7 cellular contexts compared by ENCODE assay signal in genomic region chr15:84715442-84716035, GRCh38. TPM values are rescaled to one million over a fixed set of nuclear protein-coding genes. Genes with fewer than 3 reads are reported as not detected.
DNase-seq lines count a peak whose midpoint lies in the region; ATAC-seq, FAIRE-seq and TF ChIP-seq lines count a peak whose summit lies in the region.

No MANE protein-coding gene starts in this region.

- peak; percentile 3 for ATAC-seq in GM18909 (IDR thresholded peaks at IDR 0.05; ENCODE audit: poor library complexity, unreplicated experiment)
- ATAC-seq in HG03175 (IDR thresholded peaks at IDR 0.05; ENCODE audit: unreplicated experiment), result peak; percentile 9
- ATAC-seq in GM18868 (IDR thresholded peaks at IDR 0.05; ENCODE audit: unreplicated experiment), result no peak

- H4K91ac ChIP-seq in H1 (replicated peaks; ENCODE audit: insufficient read length, low read length), result peak overlapping the region; percentile 58

- FAIRE-seq in H1 (lab: Jason Lieb, UNC), result no peak

- H3K4ac ChIP-seq in H1 (replicated peaks; ENCODE audit: insufficient read length, low read depth, low read length), result no peak overlapping the region

- H2BK20ac ChIP-seq in H1 (ENCODE audit: low read length), result no peak overlapping the region

- H4K20me1 ChIP-seq in H1 (replicated peaks in 1 of 2; ENCODE audit: control insufficient read depth in 1 of 2, insufficient read depth in 2 of 2, low read length in 2 of 2), result peaks cover 4 to 6% of the 10 kb centered on the region in 2 experiments

- 2% methylated on average over 36 of the region's 36 CpGs; no CpG with 5 or more reads in 1 of the 2 experiments for WGBS in H1 (ENCODE audit: extremely low coverage in 1 of 2, insufficient coverage in 1 of 2, insufficient read length in 1 of 2, insufficient replicate concordance in 2 of 2, low coverage in 1 of 2, low lambda C conversion rate in 2 of 2, missing lambda C conversion rate in 1 of 2), 2 experiments

- no peaks in the 10 kb centered on the region for H3K79me1 ChIP-seq in H1 (ENCODE audit: low read depth, low read length)

- no peak overlapping the region for H2BK120ac ChIP-seq in H1 (replicated peaks; ENCODE audit: low read depth, low read length)

- H3K23me2 ChIP-seq in H1 (ENCODE audit: low read depth, low read length), result peaks cover 3% of the 10 kb centered on the region; the same call in 1 of the 2 replicates

- POLR2A ChIA-PET in H1 (lab: Charles Lee; ENCODE audit: partially characterized antibody), result interaction anchor here (0.8 to 6.2 kb wide), 22 partner anchors 8 to 110 kb away, joined by 3 to 43 read pairs (median 5); partner anchors contain the start of gene ALPK3

- H3K9ac ChIP-seq in H1 (replicated peaks in 1 of 4; ENCODE audit: extremely low read depth in 1 of 4, low read depth in 3 of 4, low read length in 3 of 4) (peak overlapping the region; percentile 74 to 88 (median 86)), stomach smooth muscle (ENCODE audit: low read length in 2 of 2) (peak overlapping the region; percentile 88 to 90)

- TF ChIP-seq CTCF in WI38 (IDR thresholded peaks at IDR 0.05; ENCODE audit: low read depth, low read length) (no peak), H1 (IDR thresholded peaks at IDR 0.05; ENCODE audit: control extremely low read depth in 1 of 3, insufficient read depth in 1 of 3, low read depth in 1 of 3, low read length in 3 of 3) (no peak)

- 0 out of 2 replicates have a peak overlapping the region, but pooled peaks have one; percentile 56 for H2AFZ ChIP-seq in H1 (ENCODE audit: low read length)

- peak overlapping the region; percentile 97 for H2BK5ac ChIP-seq in H1 (ENCODE audit: low read depth, low read length)

- no peak for TF ChIP-seq RAD21 in H1 (IDR thresholded peaks at IDR 0.05 in 1 of 2, conservative IDR thresholded peaks at IDR 0.05 in 1 of 2; ENCODE audit: low read depth in 2 of 2, low read length in 2 of 2)

- H3K79me2 ChIP-seq in H1 (ENCODE audit: control insufficient read depth in 1 of 2, insufficient read depth in 2 of 2, low read length in 2 of 2), result peaks cover 7 to 48% of the 10 kb centered on the region in 2 experiments

- no peak for TF ChIP-seq EP300 in H1 (IDR thresholded peaks at IDR 0.05; ENCODE audit: borderline replicate concordance in 1 of 2, low read depth in 2 of 2, low read length in 2 of 2)

- no peak overlapping the region for H3K14ac ChIP-seq in H1 (ENCODE audit: insufficient read length)

- peak overlapping the region; percentile 93; the same call in 1 of the 2 replicates for H4K8ac ChIP-seq in H1 (ENCODE audit: extremely low read depth, insufficient read depth, low read length)

- CTCF ChIA-PET in H1 (lab: Charles Lee; ENCODE audit: partially characterized antibody), result interaction anchor here (0.6 to 2.4 kb wide), 11 partner anchors 9 to 1415 kb away, joined by 3 to 9 read pairs (median 3); no protein-coding TSS in a partner anchor

- H3K4me3 ChIP-seq in WI38 (ENCODE audit: low read depth, low read length) (peak overlapping the region; percentile 77), H1 (ENCODE audit: extremely low read depth in 1 of 4, insufficient read depth in 2 of 4, low read depth in 3 of 4, low read length in 4 of 4) (peak overlapping the region; percentile 88 to 95 (median 90)), stomach smooth muscle (ENCODE audit: low read length in 2 of 2) (peak overlapping the region; percentile 98)

- DNase-seq in H1 (ENCODE audit: low read depth in 1 of 2, low spot score in 2 of 2) (no peak), mucosa of gallbladder (ENCODE audit: low spot score) (peak; percentile 13)

- no peak overlapping the region; the same call in 1 of the 2 replicates for H2AK5ac ChIP-seq in H1 (ENCODE audit: low read depth, low read length)

- peak overlapping the region; percentile 93 for H3K56ac ChIP-seq in H1 (replicated peaks; ENCODE audit: insufficient read length, low read depth, low read length)

- no peak for TF ChIP-seq POLR2A in H1 (IDR thresholded peaks at IDR 0.05; ENCODE audit: control extremely low read depth in 1 of 2, low read depth in 2 of 2, low read length in 2 of 2)

- H3K9me3 ChIP-seq in H1 (ENCODE audit: insufficient read depth in 2 of 2, low read depth in 1 of 2, low read length in 1 of 2) (no peaks in the 10 kb centered on the region), stomach smooth muscle (ENCODE audit: control insufficient read depth in 2 of 2, low read length in 2 of 2) (no peaks in the 10 kb centered on the region)

- peak overlapping the region; percentile 87 for H4K5ac ChIP-seq in H1 (ENCODE audit: insufficient read length, low read depth, low read length)

- H3K36me3 ChIP-seq in H1 (ENCODE audit: control insufficient read depth in 2 of 4, insufficient read depth in 4 of 4, low read length in 3 of 4), result peaks cover 0 to 8% (median 3%) of the 10 kb centered on the region in 4 experiments; a peak in 6 of 8 replicates
- H3K36me3 ChIP-seq in stomach smooth muscle (ENCODE audit: control insufficient read depth in 2 of 2, insufficient read depth in 2 of 2, low read length in 2 of 2), result peaks cover 0 to 4% of the 10 kb centered on the region in 2 donors

- H2BK15ac ChIP-seq in H1 (ENCODE audit: low read length), result no peak overlapping the region

- H3K4me1 ChIP-seq in H1 (replicated peaks in 1 of 4; ENCODE audit: control insufficient read depth in 3 of 4, insufficient read depth in 4 of 4, low read length in 3 of 4) (peaks cover 0 to 6% (median 1%) of the 10 kb centered on the region in 4 experiments; a peak in 2 of 7 replicates), stomach smooth muscle (ENCODE audit: control insufficient read depth, insufficient read depth, low read length) (peaks cover 7% of the 10 kb centered on the region)

- H3K27me3 ChIP-seq in H1 (replicated peaks in 1 of 4; ENCODE audit: control insufficient read depth in 3 of 4, extremely low read depth in 1 of 4, insufficient read depth in 3 of 4, low read length in 3 of 4) (no peaks in the 10 kb centered on the region), stomach smooth muscle (ENCODE audit: control insufficient read depth in 1 of 2, insufficient read depth in 2 of 2, low read length in 2 of 2) (no peaks in the 10 kb centered on the region)

- H3K27ac ChIP-seq in H1 (ENCODE audit: low read depth, low read length) (peak overlapping the region; percentile 80), stomach smooth muscle (ENCODE audit: low read length) (peak overlapping the region; percentile 80)

- no peak overlapping the region for H2BK12ac ChIP-seq in H1 (ENCODE audit: low read depth, low read length)

- H3K18ac ChIP-seq in H1 (ENCODE audit: extremely low read depth, low read length), result peak overlapping the region; percentile 57

- H3K4me2 ChIP-seq in H1 (ENCODE audit: insufficient read depth in 1 of 2, low read depth in 2 of 2, low read length in 2 of 2), result peak overlapping the region; percentile 78 to 90

- H3K23ac ChIP-seq in H1 (ENCODE audit: insufficient read length), result no peak overlapping the region

TF ChIP-seq in H1, 55 proteins besides CTCF, POLR2A, EP300 and RAD21:
- peak; percentile 69; the same call in 1 of the 2 replicates for TF ChIP-seq PHF8 (conservative IDR thresholded peaks at IDR 0.05; ENCODE audit: low read depth, low read length)
- TF ChIP-seq E2F6 (IDR thresholded peaks at IDR 0.05), result 0 out of 2 replicates have a peak, but pooled peaks have one; percentile 0
- no peak for TF ChIP-seq SRF (IDR thresholded peaks at IDR 0.05; ENCODE audit: low read depth, low read length)
- no peak; a peak in 1 of 4 replicates for TF ChIP-seq SIN3A (conservative IDR thresholded peaks at IDR 0.05 in 1 of 2, IDR thresholded peaks at IDR 0.05 in 1 of 2; ENCODE audit: low read depth in 1 of 2, low read length in 2 of 2)

RNA-seq across cellular contexts. Expression of gene SEC11A, which starts 0.4 kb away (rescaled TPM):
- 250 and 268 TPM in 2 replicates for total RNA-seq in H1 (2021; fragmentation: NEBNext Ultra II Directional; extraction: Animal tissue kit (Norgen Biotek cat#: 25700))
- polyA plus RNA-seq in H1 (2011; rRNA removed), result 142 and 316 TPM in 2 replicates
- 307 TPM for polyA plus RNA-seq in H1 (2011; cell fraction: cytosol; rRNA removed)
- 30.7 TPM for polyA plus RNA-seq in H1 (2011; cell fraction: nucleus; rRNA removed)
- 241 to 354 TPM (median 260 TPM) in 4 replicates for polyA plus RNA-seq in H1 (2012, experiment 1 of 2)
- polyA plus RNA-seq in H1 (2012, experiment 2 of 2), result 82.6 TPM
- polyA plus RNA-seq in H1 (2013, experiment 1 of 2), result 343 TPM
- polyA plus RNA-seq in H1 (2013, experiment 2 of 2), result 407 TPM
- polyA minus RNA-seq in H1 (2011; rRNA and poly(A)+ RNA removed), result 46.4 and 59.7 TPM in 2 replicates
- polyA minus RNA-seq in H1 (2011; cell fraction: cytosol; rRNA and poly(A)+ RNA removed), result 60.8 TPM
- polyA minus RNA-seq in H1 (2011; cell fraction: nucleus; rRNA and poly(A)+ RNA removed), result 34.8 TPM
- total RNA-seq in mucosa of gallbladder, result 121 TPM

RNA-seq across cellular contexts. Expression of gene ZNF592, which starts 32.9 kb away (rescaled TPM):
- 31.2 and 33.0 TPM in 2 replicates for total RNA-seq in H1 (2021; fragmentation: NEBNext Ultra II Directional; extraction: Animal tissue kit (Norgen Biotek cat#: 25700))
- polyA plus RNA-seq in H1 (2011; rRNA removed), result 14.2 and 15.9 TPM in 2 replicates
- 10.4 TPM for polyA plus RNA-seq in H1 (2011; cell fraction: cytosol; rRNA removed)
- polyA plus RNA-seq in H1 (2011; cell fraction: nucleus; rRNA removed), result 18.1 TPM
- polyA plus RNA-seq in H1 (2012, experiment 1 of 2), result 14.3 to 18.9 TPM (median 16.5 TPM) in 4 replicates
- polyA plus RNA-seq in H1 (2012, experiment 2 of 2), result 11.7 TPM
- polyA plus RNA-seq in H1 (2013, experiment 1 of 2), result 12.4 TPM
- polyA plus RNA-seq in H1 (2013, experiment 2 of 2), result 12.9 TPM
- 16.2 and 17.8 TPM in 2 replicates for polyA minus RNA-seq in H1 (2011; rRNA and poly(A)+ RNA removed)
- polyA minus RNA-seq in H1 (2011; cell fraction: cytosol; rRNA and poly(A)+ RNA removed), result 13.8 TPM
- 12.0 TPM for polyA minus RNA-seq in H1 (2011; cell fraction: nucleus; rRNA and poly(A)+ RNA removed)
- total RNA-seq in mucosa of gallbladder, result 29.3 TPM

RNA-seq across cellular contexts. Expression of gene NMB, which starts 57.5 kb away (rescaled TPM):
- total RNA-seq in H1 (2021; fragmentation: NEBNext Ultra II Directional; extraction: Animal tissue kit (Norgen Biotek cat#: 25700)), result 9.3 and 12.4 TPM in 2 replicates
- 13.6 and 13.7 TPM in 2 replicates for polyA plus RNA-seq in H1 (2011; rRNA removed)
- 9.7 TPM for polyA plus RNA-seq in H1 (2011; cell fraction: cytosol; rRNA removed)
- 10.6 TPM for polyA plus RNA-seq in H1 (2011; cell fraction: nucleus; rRNA removed)
- polyA plus RNA-seq in H1 (2012, experiment 1 of 2), result 12.4 to 14.5 TPM (median 13.5 TPM) in 4 replicates
- polyA plus RNA-seq in H1 (2012, experiment 2 of 2), result 15.5 TPM
- 18.2 TPM for polyA plus RNA-seq in H1 (2013, experiment 1 of 2)
- 20.3 TPM for polyA plus RNA-seq in H1 (2013, experiment 2 of 2)
- polyA minus RNA-seq in H1 (2011; rRNA and poly(A)+ RNA removed), result 2.4 and 3.3 TPM in 2 replicates
- polyA minus RNA-seq in H1 (2011; cell fraction: cytosol; rRNA and poly(A)+ RNA removed), result 3.9 TPM
- 5.5 TPM for polyA minus RNA-seq in H1 (2011; cell fraction: nucleus; rRNA and poly(A)+ RNA removed)
- total RNA-seq in mucosa of gallbladder, result 8.1 TPM
